In the genomic region with DNA sequence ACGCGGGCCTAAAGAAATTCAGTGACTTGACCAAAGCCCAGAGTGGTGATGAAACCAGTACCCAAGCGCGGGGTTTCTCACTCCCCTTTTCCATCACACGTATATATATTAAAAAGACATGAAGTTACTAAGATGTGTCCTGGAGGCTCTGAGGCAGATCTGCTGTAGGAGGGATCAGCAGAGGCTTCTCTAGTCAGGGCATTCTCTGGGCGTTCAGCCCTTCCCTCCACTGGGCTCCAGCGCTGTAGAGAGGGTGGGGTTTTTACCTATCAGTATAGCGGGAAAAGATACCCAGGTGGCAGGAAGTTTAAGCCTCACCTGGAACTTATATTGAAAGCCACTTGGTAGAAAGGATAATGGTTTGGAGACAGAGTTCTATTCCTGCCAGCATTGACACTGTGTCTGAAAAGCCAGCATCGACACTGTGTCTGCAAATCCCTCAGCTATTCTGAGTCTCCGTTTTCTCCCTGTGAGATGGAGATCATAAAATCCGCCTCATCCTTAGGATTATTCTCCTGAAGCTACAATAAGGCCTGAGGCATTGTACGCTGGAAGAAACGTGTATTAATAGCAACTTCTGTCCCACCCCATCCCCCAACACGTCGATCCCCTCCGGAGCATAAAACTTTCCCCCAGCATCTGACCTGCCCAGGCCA, we compare ENCODE assay signal across 8 cellular contexts. TPM values are rescaled to one million over a fixed set of nuclear protein-coding genes. Genes with fewer than 3 reads are reported as not detected.
DNase-seq lines count a peak whose midpoint lies in the region; ATAC-seq, FAIRE-seq and TF ChIP-seq lines count a peak whose summit lies in the region.

No MANE protein-coding gene starts in this region.

- H3K9me3 ChIP-seq in DND-41 (ENCODE audit: insufficient read depth, low read length, severe bottlenecking) (no peaks in the 10 kb centered on the region), MM.1S (replicated peaks; ENCODE audit: insufficient read depth, low read length) (no peaks in the 10 kb centered on the region), K562 (replicated peaks; ENCODE audit: control insufficient read depth, insufficient read depth, low read depth, low read length) (no peaks in the 10 kb centered on the region), lower lobe of right lung (no peaks in the 10 kb centered on the region), transverse colon (no peaks in the 10 kb centered on the region)

- H3K27me3 ChIP-seq in DND-41 (ENCODE audit: insufficient read depth, low read length, poor library complexity) (no peaks in the 10 kb centered on the region), MM.1S (replicated peaks; ENCODE audit: insufficient read depth, low read length) (no peaks in the 10 kb centered on the region), K562 (ENCODE audit: control insufficient read depth in 2 of 2, insufficient read depth in 2 of 2, low read length in 2 of 2) (no peaks in the 10 kb centered on the region), lower lobe of right lung (ENCODE audit: low read depth) (no peaks in the 10 kb centered on the region), transverse colon (peaks cover 26% of the 10 kb centered on the region)

- CTCF ChIA-PET in K562 (lab: Yijun Ruan, JAX; ENCODE audit: low intra/inter-chr PET ratio): interaction anchor here (0.6 kb wide), 1 partner anchor 14 kb away, joined by 3 read pairs; no protein-coding TSS in a partner anchor

- in situ Hi-C loops in K562 (cut with MboI): no loop called here
- in situ Hi-C loops in transverse colon (cut with MboI; ENCODE audit: low pct_ligation_motif_present in 1 of 4, low pct_unique_long_range_greater_than_20kb in 1 of 4, low sequenced_read_pairs in 3 of 4): no loop called here

- TF ChIP-seq EP300 in K562 (IDR thresholded peaks at IDR 0.05; ENCODE audit: low read length): no peak
- no peak for TF ChIP-seq EP300 in transverse colon (IDR thresholded peaks at IDR 0.05; ENCODE audit: low read depth)

- H3K36me3 ChIP-seq in DND-41 (ENCODE audit: insufficient read depth, low read length): peaks cover 42% of the 10 kb centered on the region
- no peaks in the 10 kb centered on the region for H3K36me3 ChIP-seq in MM.1S (replicated peaks; ENCODE audit: insufficient read depth, low read length)
- 0 out of 3 replicates have a peak, but pooled peaks cover under 1% of the 10 kb centered on the region for H3K36me3 ChIP-seq in K562 (ENCODE audit: control insufficient read depth, insufficient read depth, low read length)
- peaks cover 10% of the 10 kb centered on the region for H3K36me3 ChIP-seq in lower lobe of right lung
- no peaks in the 10 kb centered on the region for H3K36me3 ChIP-seq in transverse colon

- TF ChIP-seq POLR2A in K562 (conservative IDR thresholded peaks at IDR 0.05): no peak
- TF ChIP-seq POLR2A in transverse colon (IDR thresholded peaks at IDR 0.05): no peak

- POLR2A ChIA-PET in K562 (lab: Yijun Ruan, JAX): interaction anchor here (0.5 to 5.3 kb wide), 5 partner anchors 8 to 264 kb away, joined by 3 to 57 read pairs (median 3); no protein-coding TSS in a partner anchor

- H3K4me1 ChIP-seq in DND-41 (ENCODE audit: insufficient read depth, low read length) (peaks cover 55% of the 10 kb centered on the region), MM.1S (ENCODE audit: low read length) (peaks cover 15% of the 10 kb centered on the region), K562 (replicated peaks in 1 of 2; ENCODE audit: control insufficient read depth in 2 of 2, insufficient read depth in 2 of 2, low read length in 2 of 2) (peaks cover 24 to 25% of the 10 kb centered on the region in 2 experiments), lower lobe of right lung (peaks cover 37% of the 10 kb centered on the region), transverse colon (peaks cover 0 to 52% (median 16%) of the 10 kb centered on the region in 4 donors)

- H3K4me2 ChIP-seq in DND-41 (ENCODE audit: insufficient read depth, low read length): peak overlapping the region; percentile 64
- H3K4me2 ChIP-seq in MM.1S (ENCODE audit: low read depth, low read length): peak overlapping the region; percentile 71
- peak overlapping the region; percentile 23 for H3K4me2 ChIP-seq in K562 (ENCODE audit: insufficient read depth, low read length)

- no peak for TF ChIP-seq RAD21 in K562 (CRISPR knock-in tag; conservative IDR thresholded peaks at IDR 0.05 in 1 of 2, IDR thresholded peaks at IDR 0.05 in 1 of 2)

- H3K9ac ChIP-seq in DND-41 (ENCODE audit: low read depth, low read length): peak overlapping the region; percentile 88
- peak overlapping the region; percentile 56; the same call in 1 of the 2 replicates for H3K9ac ChIP-seq in MM.1S (ENCODE audit: low read length)
- H3K9ac ChIP-seq in K562 (ENCODE audit: insufficient read depth in 1 of 2, low read depth in 2 of 2, low read length in 2 of 2): peak overlapping the region; percentile 16 to 92; a peak in 3 of 4 replicates

- no peaks in the 10 kb centered on the region for H3K9me2 ChIP-seq in MM.1S (replicated peaks; ENCODE audit: insufficient read depth, low read length)

- H4K20me1 ChIP-seq in DND-41 (ENCODE audit: insufficient read depth, low read length) (peaks cover 12% of the 10 kb centered on the region), MM.1S (ENCODE audit: insufficient read depth, low read length) (no peaks in the 10 kb centered on the region), K562 (replicated peaks; ENCODE audit: control insufficient read depth, insufficient read depth, low read length) (no peaks in the 10 kb centered on the region; the same call in 1 of the 2 replicates)

- no peaks in the 10 kb centered on the region for H3K9me1 ChIP-seq in K562 (ENCODE audit: control insufficient read depth, insufficient read depth, low read length)

- WGBS in K562 (ENCODE audit: insufficient coverage, low coverage, missing lambda C conversion rate): 36% methylated on average over 16 of the region's 16 CpGs
- 25 to 26% methylated on average over 10 to 16 of the region's 16 CpGs for WGBS in transverse colon (ENCODE audit: low coverage in 1 of 2), 2 donors

- peaks cover 12% of the 10 kb centered on the region; the same call in 1 of the 2 replicates for H3F3A ChIP-seq in MM.1S (ENCODE audit: insufficient read depth, low read length)

- no peak for DNase-seq in DND-41
- DNase-seq in MM.1S: no peak
- DNase-seq in K562 (ENCODE audit: extremely low read depth in 1 of 4, low spot score in 3 of 4): peak in 1 of 4 experiments; percentile 6
- DNase-seq in lower lobe of right lung: no peak
- DNase-seq in transverse colon: no peak
- DNase-seq in NCI-H2196 (lab: John Stamatoyannopoulos, UW; ENCODE audit: unreplicated experiment): no peak

- H3K27ac ChIP-seq in DND-41 (ENCODE audit: low read length) (peak overlapping the region; percentile 97), MM.1S (ENCODE audit: low read length) (no peak overlapping the region), K562 (ENCODE audit: extremely low read depth, low read depth, low read length) (no peak overlapping the region; the same call in 2 of the 3 replicates), lower lobe of right lung (peak overlapping the region; percentile 88), transverse colon (peak overlapping the region; percentile 92 to 96 (median 94))

- FAIRE-seq in K562 (lab: Jason Lieb, UNC): peak; percentile 11

- TF ChIP-seq CTCF in DND-41 (IDR thresholded peaks at IDR 0.05; ENCODE audit: borderline replicate concordance, extremely low read depth, low read length, poor library complexity, severe bottlenecking): no peak
- TF ChIP-seq CTCF in MM.1S (IDR thresholded peaks at IDR 0.05; ENCODE audit: low read length): no peak
- TF ChIP-seq CTCF in K562 (IDR thresholded peaks at IDR 0.05 in 2 of 3, conservative IDR thresholded peaks at IDR 0.05 in 1 of 3; ENCODE audit: insufficient read depth in 2 of 3, low read depth in 1 of 3, low read length in 3 of 3): no peak
- TF ChIP-seq CTCF in lower lobe of right lung (IDR thresholded peaks at IDR 0.05): no peak
- TF ChIP-seq CTCF in transverse colon (IDR thresholded peaks at IDR 0.05): no peak

- H3K4me3 ChIP-seq in DND-41 (ENCODE audit: low read depth in 1 of 2, low read length in 2 of 2) (peak overlapping the region; percentile 62 to 75; a peak in 3 of 4 replicates), MM.1S (ENCODE audit: low read length) (peak overlapping the region; percentile 57), K562 (peak overlapping the region; percentile 53), lower lobe of right lung (peak overlapping the region; percentile 74), transverse colon (peak overlapping the region; percentile 73 to 94 (median 76))

- H2AFZ ChIP-seq in DND-41 (ENCODE audit: low read depth, low read length) (peak overlapping the region; percentile 57), MM.1S (ENCODE audit: low read length) (peak overlapping the region; percentile 42), K562 (ENCODE audit: low read depth, low read length) (peak overlapping the region; percentile 56)

- H3K79me2 ChIP-seq in DND-41 (ENCODE audit: insufficient read depth, low read length) (peaks cover 57% of the 10 kb centered on the region), MM.1S (ENCODE audit: low read length) (peaks cover 23% of the 10 kb centered on the region), K562 (ENCODE audit: control insufficient read depth, insufficient read depth, low read length) (peaks cover 5% of the 10 kb centered on the region; the same call in 1 of the 3 replicates)

- intact Hi-C loops in K562 (cut with micrococcal nuclease): no loop called here
- intact Hi-C loops in lower lobe of right lung (cut with DNase I): no loop called here
- intact Hi-C loops in transverse colon (cut with DNase I; ENCODE audit: low total_unique reads): no loop called here

- ATAC-seq in DND-41 (ENCODE audit: insufficient read depth, low read depth): no peak
- no peak for ATAC-seq in K562
- ATAC-seq in lower lobe of right lung: no peak
- no peak for ATAC-seq in GM19035 (IDR thresholded peaks at IDR 0.05; ENCODE audit: unreplicated experiment)
- no peak for ATAC-seq in esophagus mucosa

- no TSS peak for BruUV-seq in K562 (replicated peaks; lab: Mats Ljungman, UMichigan)

RNA-seq across cellular contexts. Expression of gene PLEKHO1, which starts 0.8 kb away (rescaled TPM):
- total RNA-seq in K562 (2011; cell fraction: chromatin; rRNA removed; ENCODE audit: low replicate concordance): 15.4 and 19.3 TPM in 2 replicates
- 8.4 and 10.0 TPM in 2 replicates for total RNA-seq in K562 (2011; cell fraction: nucleolus; rRNA removed)
- 12.5 and 15.6 TPM in 2 replicates for total RNA-seq in K562 (2011; cell fraction: nucleoplasm; rRNA removed)
- 13.3 and 16.2 TPM in 2 replicates for total RNA-seq in K562 (2014; rRNA removed)
- 6.8 and 6.9 TPM in 2 replicates for total RNA-seq in K562 (2014; rRNA removed; fragmentation: Illumina TruSeq; extraction: Trizol)
- 8.5 and 8.6 TPM in 2 replicates for total RNA-seq in K562 (2015; rRNA removed; fragmentation: Illumina TruSeq; extraction: Trizol)
- total RNA-seq in K562 (2021): 9.7 and 11.1 TPM in 2 replicates
- 9.6 and 11.7 TPM in 2 replicates for polyA plus RNA-seq in K562 (2011; rRNA removed)
- 9.5 and 10.1 TPM in 2 replicates for polyA plus RNA-seq in K562 (2011; cell fraction: cytosol; rRNA removed)
- polyA plus RNA-seq in K562 (2011; cell fraction: nucleus; rRNA removed): 15.3 and 20.6 TPM in 2 replicates
- polyA plus RNA-seq in K562 (2012): 6.1 and 10.3 TPM in 2 replicates
- 9.9 and 10.3 TPM in 2 replicates for polyA plus RNA-seq in K562 (2014; fragmentation: Illumina TruSeq; extraction: Trizol)
- polyA plus RNA-seq in K562 (2014; fragmentation: Nextera tagmentation; extraction: Ambion mirVana): under 1 TPM; 0.39 to 0.52 TPM
- polyA plus RNA-seq in K562 (2014; rRNA removed): 10.2 and 13.3 TPM in 2 replicates
- polyA minus RNA-seq in K562 (2011; rRNA and poly(A)+ RNA removed): 5.1 and 8.4 TPM in 2 replicates
- 5.7 and 8.6 TPM in 2 replicates for polyA minus RNA-seq in K562 (2011; cell fraction: cytosol; rRNA and poly(A)+ RNA removed)
- 3.0 and 5.4 TPM in 2 replicates for polyA minus RNA-seq in K562 (2011; cell fraction: nucleus; rRNA and poly(A)+ RNA removed)
- total RNA-seq in lower lobe of right lung: 41.6 TPM
- 10 to 100 TPM; 35.9 to 76.3 (median 49.7) TPM for total RNA-seq in transverse colon
- total RNA-seq in esophagus mucosa: 4.1 TPM

Comparison
In these comparisons a context has a peak if more than half of its experiments do, and no peak if none do; other contexts are left out.
1. H3K27ac ChIP-seq: peak in DND-41 (single experiment), lower lobe of right lung (single experiment) and transverse colon (4 of 4); none in MM.1S (single experiment) and K562 (single experiment).
2. Peak in every context shown above with its lines, with median percentiles within 50 percentile points of each other: H2AFZ ChIP-seq, H3K4me2 ChIP-seq, H3K4me3 ChIP-seq and H3K9ac ChIP-seq.